In the genomic region with DNA sequence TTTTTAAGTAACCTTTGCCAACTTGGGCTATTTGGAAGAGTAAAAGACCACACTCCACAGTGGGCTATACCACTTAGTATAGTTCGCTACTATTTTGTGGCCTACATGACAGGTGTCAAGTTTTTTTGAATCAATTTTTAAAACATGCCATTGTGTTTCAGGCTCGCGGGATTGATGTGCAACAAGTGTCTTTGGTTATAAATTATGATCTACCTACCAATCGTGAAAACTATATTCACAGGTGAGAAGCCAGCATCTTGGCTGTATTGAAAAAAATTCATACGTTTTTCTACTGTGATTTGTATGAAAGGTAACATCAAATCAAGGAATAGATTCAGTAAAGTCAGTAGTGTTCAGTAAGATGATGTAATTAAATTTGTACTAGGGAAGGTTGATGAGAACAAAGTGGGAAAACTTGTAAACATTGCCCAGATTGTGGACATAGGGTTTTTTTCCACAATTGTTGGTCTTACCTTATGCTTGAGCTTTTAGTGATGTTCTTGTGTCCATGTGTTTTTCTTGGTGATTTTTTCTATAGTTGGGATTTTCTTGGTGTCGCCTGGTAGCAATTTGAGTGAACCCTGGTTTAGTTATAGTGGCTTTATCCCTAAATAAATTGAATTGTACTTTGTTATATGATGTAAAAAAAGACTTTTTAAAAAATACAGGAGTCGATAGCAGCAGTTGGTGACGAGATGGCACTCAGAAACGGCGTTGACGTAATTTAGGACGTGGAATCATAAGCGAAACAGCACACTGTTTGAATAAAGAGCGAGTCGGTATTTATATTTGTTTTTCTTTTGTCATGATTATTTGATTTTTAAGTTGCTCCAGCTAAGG, we compare ENCODE assay signal across 2 cellular contexts.
A peak's percentile ranks its signal among the peaks of the same experiment; 100 is the strongest.
TF ChIP-seq lines count a peak whose summit lies in the region.

No MANE protein-coding gene starts in this region.

TF ChIP-seq in Ishikawa, 13 proteins besides CTCF, POLR2A, EP300 and RAD21 (continued from another document):
- no peak for TF ChIP-seq CEBPB (IDR thresholded peaks at IDR 0.05)

TF ChIP-seq in K562, 482 proteins besides CTCF, POLR2A, EP300 and RAD21 (continued from another document and continues in another):
- TF ChIP-seq CBX8 (IDR thresholded peaks at IDR 0.05; ENCODE audit: borderline replicate concordance, extremely low read depth, low read depth, low read length, poor library complexity, severe bottlenecking): no peak
- no peak for TF ChIP-seq TAL1 (IDR thresholded peaks at IDR 0.05)
- TF ChIP-seq, protein P1, sequence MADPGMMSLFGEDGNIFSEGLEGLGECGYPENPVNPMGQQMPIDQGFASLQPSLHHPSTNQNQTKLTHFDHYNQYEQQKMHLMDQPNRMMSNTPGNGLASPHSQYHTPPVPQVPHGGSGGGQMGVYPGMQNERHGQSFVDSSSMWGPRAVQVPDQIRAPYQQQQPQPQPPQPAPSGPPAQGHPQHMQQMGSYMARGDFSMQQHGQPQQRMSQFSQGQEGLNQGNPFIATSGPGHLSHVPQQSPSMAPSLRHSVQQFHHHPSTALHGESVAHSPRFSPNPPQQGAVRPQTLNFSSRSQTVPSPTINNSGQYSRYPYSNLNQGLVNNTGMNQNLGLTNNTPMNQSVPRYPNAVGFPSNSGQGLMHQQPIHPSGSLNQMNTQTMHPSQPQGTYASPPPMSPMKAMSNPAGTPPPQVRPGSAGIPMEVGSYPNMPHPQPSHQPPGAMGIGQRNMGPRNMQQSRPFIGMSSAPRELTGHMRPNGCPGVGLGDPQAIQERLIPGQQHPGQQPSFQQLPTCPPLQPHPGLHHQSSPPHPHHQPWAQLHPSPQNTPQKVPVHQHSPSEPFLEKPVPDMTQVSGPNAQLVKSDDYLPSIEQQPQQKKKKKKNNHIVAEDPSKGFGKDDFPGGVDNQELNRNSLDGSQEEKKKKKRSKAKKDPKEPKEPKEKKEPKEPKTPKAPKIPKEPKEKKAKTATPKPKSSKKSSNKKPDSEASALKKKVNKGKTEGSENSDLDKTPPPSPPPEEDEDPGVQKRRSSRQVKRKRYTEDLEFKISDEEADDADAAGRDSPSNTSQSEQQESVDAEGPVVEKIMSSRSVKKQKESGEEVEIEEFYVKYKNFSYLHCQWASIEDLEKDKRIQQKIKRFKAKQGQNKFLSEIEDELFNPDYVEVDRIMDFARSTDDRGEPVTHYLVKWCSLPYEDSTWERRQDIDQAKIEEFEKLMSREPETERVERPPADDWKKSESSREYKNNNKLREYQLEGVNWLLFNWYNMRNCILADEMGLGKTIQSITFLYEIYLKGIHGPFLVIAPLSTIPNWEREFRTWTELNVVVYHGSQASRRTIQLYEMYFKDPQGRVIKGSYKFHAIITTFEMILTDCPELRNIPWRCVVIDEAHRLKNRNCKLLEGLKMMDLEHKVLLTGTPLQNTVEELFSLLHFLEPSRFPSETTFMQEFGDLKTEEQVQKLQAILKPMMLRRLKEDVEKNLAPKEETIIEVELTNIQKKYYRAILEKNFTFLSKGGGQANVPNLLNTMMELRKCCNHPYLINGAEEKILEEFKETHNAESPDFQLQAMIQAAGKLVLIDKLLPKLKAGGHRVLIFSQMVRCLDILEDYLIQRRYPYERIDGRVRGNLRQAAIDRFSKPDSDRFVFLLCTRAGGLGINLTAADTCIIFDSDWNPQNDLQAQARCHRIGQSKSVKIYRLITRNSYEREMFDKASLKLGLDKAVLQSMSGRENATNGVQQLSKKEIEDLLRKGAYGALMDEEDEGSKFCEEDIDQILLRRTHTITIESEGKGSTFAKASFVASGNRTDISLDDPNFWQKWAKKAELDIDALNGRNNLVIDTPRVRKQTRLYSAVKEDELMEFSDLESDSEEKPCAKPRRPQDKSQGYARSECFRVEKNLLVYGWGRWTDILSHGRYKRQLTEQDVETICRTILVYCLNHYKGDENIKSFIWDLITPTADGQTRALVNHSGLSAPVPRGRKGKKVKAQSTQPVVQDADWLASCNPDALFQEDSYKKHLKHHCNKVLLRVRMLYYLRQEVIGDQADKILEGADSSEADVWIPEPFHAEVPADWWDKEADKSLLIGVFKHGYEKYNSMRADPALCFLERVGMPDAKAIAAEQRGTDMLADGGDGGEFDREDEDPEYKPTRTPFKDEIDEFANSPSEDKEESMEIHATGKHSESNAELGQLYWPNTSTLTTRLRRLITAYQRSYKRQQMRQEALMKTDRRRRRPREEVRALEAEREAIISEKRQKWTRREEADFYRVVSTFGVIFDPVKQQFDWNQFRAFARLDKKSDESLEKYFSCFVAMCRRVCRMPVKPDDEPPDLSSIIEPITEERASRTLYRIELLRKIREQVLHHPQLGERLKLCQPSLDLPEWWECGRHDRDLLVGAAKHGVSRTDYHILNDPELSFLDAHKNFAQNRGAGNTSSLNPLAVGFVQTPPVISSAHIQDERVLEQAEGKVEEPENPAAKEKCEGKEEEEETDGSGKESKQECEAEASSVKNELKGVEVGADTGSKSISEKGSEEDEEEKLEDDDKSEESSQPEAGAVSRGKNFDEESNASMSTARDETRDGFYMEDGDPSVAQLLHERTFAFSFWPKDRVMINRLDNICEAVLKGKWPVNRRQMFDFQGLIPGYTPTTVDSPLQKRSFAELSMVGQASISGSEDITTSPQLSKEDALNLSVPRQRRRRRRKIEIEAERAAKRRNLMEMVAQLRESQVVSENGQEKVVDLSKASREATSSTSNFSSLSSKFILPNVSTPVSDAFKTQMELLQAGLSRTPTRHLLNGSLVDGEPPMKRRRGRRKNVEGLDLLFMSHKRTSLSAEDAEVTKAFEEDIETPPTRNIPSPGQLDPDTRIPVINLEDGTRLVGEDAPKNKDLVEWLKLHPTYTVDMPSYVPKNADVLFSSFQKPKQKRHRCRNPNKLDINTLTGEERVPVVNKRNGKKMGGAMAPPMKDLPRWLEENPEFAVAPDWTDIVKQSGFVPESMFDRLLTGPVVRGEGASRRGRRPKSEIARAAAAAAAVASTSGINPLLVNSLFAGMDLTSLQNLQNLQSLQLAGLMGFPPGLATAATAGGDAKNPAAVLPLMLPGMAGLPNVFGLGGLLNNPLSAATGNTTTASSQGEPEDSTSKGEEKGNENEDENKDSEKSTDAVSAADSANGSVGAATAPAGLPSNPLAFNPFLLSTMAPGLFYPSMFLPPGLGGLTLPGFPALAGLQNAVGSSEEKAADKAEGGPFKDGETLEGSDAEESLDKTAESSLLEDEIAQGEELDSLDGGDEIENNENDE (IDR thresholded peaks at IDR 0.05; ENCODE audit: low read depth, low read length): no peak
- TF ChIP-seq, protein P2, sequence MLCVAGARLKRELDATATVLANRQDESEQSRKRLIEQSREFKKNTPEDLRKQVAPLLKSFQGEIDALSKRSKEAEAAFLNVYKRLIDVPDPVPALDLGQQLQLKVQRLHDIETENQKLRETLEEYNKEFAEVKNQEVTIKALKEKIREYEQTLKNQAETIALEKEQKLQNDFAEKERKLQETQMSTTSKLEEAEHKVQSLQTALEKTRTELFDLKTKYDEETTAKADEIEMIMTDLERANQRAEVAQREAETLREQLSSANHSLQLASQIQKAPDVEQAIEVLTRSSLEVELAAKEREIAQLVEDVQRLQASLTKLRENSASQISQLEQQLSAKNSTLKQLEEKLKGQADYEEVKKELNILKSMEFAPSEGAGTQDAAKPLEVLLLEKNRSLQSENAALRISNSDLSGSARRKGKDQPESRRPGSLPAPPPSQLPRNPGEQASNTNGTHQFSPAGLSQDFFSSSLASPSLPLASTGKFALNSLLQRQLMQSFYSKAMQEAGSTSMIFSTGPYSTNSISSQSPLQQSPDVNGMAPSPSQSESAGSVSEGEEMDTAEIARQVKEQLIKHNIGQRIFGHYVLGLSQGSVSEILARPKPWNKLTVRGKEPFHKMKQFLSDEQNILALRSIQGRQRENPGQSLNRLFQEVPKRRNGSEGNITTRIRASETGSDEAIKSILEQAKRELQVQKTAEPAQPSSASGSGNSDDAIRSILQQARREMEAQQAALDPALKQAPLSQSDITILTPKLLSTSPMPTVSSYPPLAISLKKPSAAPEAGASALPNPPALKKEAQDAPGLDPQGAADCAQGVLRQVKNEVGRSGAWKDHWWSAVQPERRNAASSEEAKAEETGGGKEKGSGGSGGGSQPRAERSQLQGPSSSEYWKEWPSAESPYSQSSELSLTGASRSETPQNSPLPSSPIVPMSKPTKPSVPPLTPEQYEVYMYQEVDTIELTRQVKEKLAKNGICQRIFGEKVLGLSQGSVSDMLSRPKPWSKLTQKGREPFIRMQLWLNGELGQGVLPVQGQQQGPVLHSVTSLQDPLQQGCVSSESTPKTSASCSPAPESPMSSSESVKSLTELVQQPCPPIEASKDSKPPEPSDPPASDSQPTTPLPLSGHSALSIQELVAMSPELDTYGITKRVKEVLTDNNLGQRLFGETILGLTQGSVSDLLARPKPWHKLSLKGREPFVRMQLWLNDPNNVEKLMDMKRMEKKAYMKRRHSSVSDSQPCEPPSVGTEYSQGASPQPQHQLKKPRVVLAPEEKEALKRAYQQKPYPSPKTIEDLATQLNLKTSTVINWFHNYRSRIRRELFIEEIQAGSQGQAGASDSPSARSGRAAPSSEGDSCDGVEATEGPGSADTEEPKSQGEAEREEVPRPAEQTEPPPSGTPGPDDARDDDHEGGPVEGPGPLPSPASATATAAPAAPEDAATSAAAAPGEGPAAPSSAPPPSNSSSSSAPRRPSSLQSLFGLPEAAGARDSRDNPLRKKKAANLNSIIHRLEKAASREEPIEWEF (CRISPR knock-in tag; IDR thresholded peaks at IDR 0.05): no peak
- TF ChIP-seq, protein P3, sequence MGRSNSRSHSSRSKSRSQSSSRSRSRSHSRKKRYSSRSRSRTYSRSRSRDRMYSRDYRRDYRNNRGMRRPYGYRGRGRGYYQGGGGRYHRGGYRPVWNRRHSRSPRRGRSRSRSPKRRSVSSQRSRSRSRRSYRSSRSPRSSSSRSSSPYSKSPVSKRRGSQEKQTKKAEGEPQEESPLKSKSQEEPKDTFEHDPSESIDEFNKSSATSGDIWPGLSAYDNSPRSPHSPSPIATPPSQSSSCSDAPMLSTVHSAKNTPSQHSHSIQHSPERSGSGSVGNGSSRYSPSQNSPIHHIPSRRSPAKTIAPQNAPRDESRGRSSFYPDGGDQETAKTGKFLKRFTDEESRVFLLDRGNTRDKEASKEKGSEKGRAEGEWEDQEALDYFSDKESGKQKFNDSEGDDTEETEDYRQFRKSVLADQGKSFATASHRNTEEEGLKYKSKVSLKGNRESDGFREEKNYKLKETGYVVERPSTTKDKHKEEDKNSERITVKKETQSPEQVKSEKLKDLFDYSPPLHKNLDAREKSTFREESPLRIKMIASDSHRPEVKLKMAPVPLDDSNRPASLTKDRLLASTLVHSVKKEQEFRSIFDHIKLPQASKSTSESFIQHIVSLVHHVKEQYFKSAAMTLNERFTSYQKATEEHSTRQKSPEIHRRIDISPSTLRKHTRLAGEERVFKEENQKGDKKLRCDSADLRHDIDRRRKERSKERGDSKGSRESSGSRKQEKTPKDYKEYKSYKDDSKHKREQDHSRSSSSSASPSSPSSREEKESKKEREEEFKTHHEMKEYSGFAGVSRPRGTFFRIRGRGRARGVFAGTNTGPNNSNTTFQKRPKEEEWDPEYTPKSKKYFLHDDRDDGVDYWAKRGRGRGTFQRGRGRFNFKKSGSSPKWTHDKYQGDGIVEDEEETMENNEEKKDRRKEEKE (IDR thresholded peaks at IDR 0.05; ENCODE audit: borderline replicate concordance in 1 of 2, control insufficient read depth in 1 of 2, low read depth in 2 of 2, low read length in 1 of 2): 0 out of 4 replicates have a peak, but pooled peaks of 1 of the 2 experiments have one; percentile 6
- TF ChIP-seq, protein P4, sequence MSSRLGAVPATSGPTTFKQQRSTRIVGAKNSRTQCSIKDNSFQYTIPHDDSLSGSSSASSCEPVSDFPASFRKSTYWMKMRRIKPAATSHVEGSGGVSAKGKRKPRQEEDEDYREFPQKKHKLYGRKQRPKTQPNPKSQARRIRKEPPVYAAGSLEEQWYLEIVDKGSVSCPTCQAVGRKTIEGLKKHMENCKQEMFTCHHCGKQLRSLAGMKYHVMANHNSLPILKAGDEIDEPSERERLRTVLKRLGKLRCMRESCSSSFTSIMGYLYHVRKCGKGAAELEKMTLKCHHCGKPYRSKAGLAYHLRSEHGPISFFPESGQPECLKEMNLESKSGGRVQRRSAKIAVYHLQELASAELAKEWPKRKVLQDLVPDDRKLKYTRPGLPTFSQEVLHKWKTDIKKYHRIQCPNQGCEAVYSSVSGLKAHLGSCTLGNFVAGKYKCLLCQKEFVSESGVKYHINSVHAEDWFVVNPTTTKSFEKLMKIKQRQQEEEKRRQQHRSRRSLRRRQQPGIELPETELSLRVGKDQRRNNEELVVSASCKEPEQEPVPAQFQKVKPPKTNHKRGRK (tag; IDR thresholded peaks at IDR 0.05): no peak
- TF ChIP-seq CBX3 (IDR thresholded peaks at IDR 0.05; ENCODE audit: borderline replicate concordance in 1 of 2, low read length in 2 of 2): no peak
- no peak for TF ChIP-seq HNRNPH1 (optimal IDR thresholded peaks at IDR 0.05; ENCODE audit: low read depth, low read length)
- TF ChIP-seq NRF1 (conservative IDR thresholded peaks at IDR 0.05 in 1 of 2, IDR thresholded peaks at IDR 0.05 in 1 of 2): no peak
- no peak for TF ChIP-seq DPF2 (IDR thresholded peaks at IDR 0.05)
- no peak for TF ChIP-seq ZNF41 (CRISPR knock-in tag; conservative IDR thresholded peaks at IDR 0.05)
- TF ChIP-seq, protein P5, sequence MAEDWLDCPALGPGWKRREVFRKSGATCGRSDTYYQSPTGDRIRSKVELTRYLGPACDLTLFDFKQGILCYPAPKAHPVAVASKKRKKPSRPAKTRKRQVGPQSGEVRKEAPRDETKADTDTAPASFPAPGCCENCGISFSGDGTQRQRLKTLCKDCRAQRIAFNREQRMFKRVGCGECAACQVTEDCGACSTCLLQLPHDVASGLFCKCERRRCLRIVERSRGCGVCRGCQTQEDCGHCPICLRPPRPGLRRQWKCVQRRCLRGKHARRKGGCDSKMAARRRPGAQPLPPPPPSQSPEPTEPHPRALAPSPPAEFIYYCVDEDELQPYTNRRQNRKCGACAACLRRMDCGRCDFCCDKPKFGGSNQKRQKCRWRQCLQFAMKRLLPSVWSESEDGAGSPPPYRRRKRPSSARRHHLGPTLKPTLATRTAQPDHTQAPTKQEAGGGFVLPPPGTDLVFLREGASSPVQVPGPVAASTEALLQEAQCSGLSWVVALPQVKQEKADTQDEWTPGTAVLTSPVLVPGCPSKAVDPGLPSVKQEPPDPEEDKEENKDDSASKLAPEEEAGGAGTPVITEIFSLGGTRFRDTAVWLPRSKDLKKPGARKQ (CRISPR knock-in tag; IDR thresholded peaks at IDR 0.05): no peak
- TF ChIP-seq ELF4 (CRISPR knock-in tag; IDR thresholded peaks at IDR 0.05): no peak
- peak; percentile 44; the same call in 1 of the 2 replicates for TF ChIP-seq LCOR (CRISPR knock-in tag; IDR thresholded peaks at IDR 0.05)
- no peak for TF ChIP-seq KLF13 (tag; IDR thresholded peaks at IDR 0.05; ENCODE audit: borderline replicate concordance, low read depth)
- no peak for TF ChIP-seq ILF3 (IDR thresholded peaks at IDR 0.05; ENCODE audit: borderline replicate concordance)
- TF ChIP-seq, protein P6, sequence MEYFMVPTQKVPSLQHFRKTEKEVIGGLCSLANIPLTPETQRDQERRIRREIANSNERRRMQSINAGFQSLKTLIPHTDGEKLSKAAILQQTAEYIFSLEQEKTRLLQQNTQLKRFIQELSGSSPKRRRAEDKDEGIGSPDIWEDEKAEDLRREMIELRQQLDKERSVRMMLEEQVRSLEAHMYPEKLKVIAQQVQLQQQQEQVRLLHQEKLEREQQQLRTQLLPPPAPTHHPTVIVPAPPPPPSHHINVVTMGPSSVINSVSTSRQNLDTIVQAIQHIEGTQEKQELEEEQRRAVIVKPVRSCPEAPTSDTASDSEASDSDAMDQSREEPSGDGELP (CRISPR knock-in tag; IDR thresholded peaks at IDR 0.05; ENCODE audit: borderline replicate concordance): 0 out of 2 replicates have a peak, but pooled peaks have one; percentile 1
- TF ChIP-seq ZNF253 (CRISPR knock-in tag; conservative IDR thresholded peaks at IDR 0.05): 0 out of 2 replicates have a peak, but pooled peaks have one; percentile 37
- no peak for TF ChIP-seq PURB (CRISPR knock-in tag; IDR thresholded peaks at IDR 0.05; ENCODE audit: low read depth)
- no peak for TF ChIP-seq ZBED1 (IDR thresholded peaks at IDR 0.05)
- TF ChIP-seq NFXL1 (CRISPR knock-in tag; IDR thresholded peaks at IDR 0.05): 0 out of 2 replicates have a peak, but pooled peaks have one; percentile 35
- 0 out of 2 replicates have a peak, but pooled peaks have one; percentile 16 for TF ChIP-seq PML (IDR thresholded peaks at IDR 0.05; ENCODE audit: low read length)
- peak; percentile 64 for TF ChIP-seq RBFOX2 (IDR thresholded peaks at IDR 0.05; ENCODE audit: low read depth, low read length)
- no peak for TF ChIP-seq SLC30A9 (CRISPR knock-in tag; IDR thresholded peaks at IDR 0.05)
- no peak for TF ChIP-seq RBM25 (IDR thresholded peaks at IDR 0.05; ENCODE audit: low read depth, low read length, severe bottlenecking)
